1 cellular context compared by ENCODE assay signal in genomic region chr12:49642370-49642802, GRCh38.
TF ChIP-seq lines count a peak whose summit lies in the region.

No MANE protein-coding gene starts in this region.

TF ChIP-seq in HepG2, 621 proteins besides CTCF, POLR2A, EP300 and RAD21 (continued from another document and continues in another):
- TF ChIP-seq TP53 (CRISPR knock-in tag; conservative IDR thresholded peaks at IDR 0.05) (no peak), SMAD3 (CRISPR knock-in tag; IDR thresholded peaks at IDR 0.05) (no peak), ZNF432 (CRISPR knock-in tag; IDR thresholded peaks at IDR 0.05; ENCODE audit: borderline replicate concordance) (no peak), GABPA (IDR thresholded peaks at IDR 0.05; ENCODE audit: low read depth, low read length) (no peak), GABPA (CRISPR knock-in tag; IDR thresholded peaks at IDR 0.05; ENCODE audit: low read depth) (peak; percentile 54), TFE3 (CRISPR knock-in tag; IDR thresholded peaks at IDR 0.05) (no peak), MAZ (IDR thresholded peaks at IDR 0.05; ENCODE audit: borderline replicate concordance, low read depth, low read length) (no peak), MAZ (CRISPR knock-in tag; IDR thresholded peaks at IDR 0.05; ENCODE audit: low read depth) (no peak), MZF1 (CRISPR knock-in tag; IDR thresholded peaks at IDR 0.05; ENCODE audit: borderline replicate concordance) (no peak), REST (IDR thresholded peaks at IDR 0.05; ENCODE audit: borderline replicate concordance in 1 of 2, low read depth in 1 of 2, low read length in 2 of 2) (no peak), PREB (CRISPR knock-in tag; IDR thresholded peaks at IDR 0.05) (no peak), CEBPG (CRISPR knock-in tag; IDR thresholded peaks at IDR 0.05) (no peak), FIP1L1 (IDR thresholded peaks at IDR 0.05; ENCODE audit: borderline replicate concordance, insufficient read depth, low read depth, low read length) (no peak), ZNF281 (CRISPR knock-in tag; IDR thresholded peaks at IDR 0.05; ENCODE audit: borderline replicate concordance) (no peak), FOXK2 (IDR thresholded peaks at IDR 0.05) (no peak), NONO (IDR thresholded peaks at IDR 0.05) (no peak), NONO (CRISPR knock-in tag; conservative IDR thresholded peaks at IDR 0.05) (no peak; the same call in 1 of the 2 replicates), HMGXB3 (CRISPR knock-in tag; IDR thresholded peaks at IDR 0.05; ENCODE audit: borderline replicate concordance) (no peak), PITX1 (CRISPR knock-in tag; IDR thresholded peaks at IDR 0.05) (no peak), KAT7 (CRISPR knock-in tag; IDR thresholded peaks at IDR 0.05; ENCODE audit: borderline replicate concordance) (no peak), EZH2 (conservative IDR thresholded peaks at IDR 0.05; ENCODE audit: low read depth, low read length) (no peak), MLX (CRISPR knock-in tag; IDR thresholded peaks at IDR 0.05) (peak; percentile 42; the same call in 1 of the 2 replicates), GABPB1 (CRISPR knock-in tag; IDR thresholded peaks at IDR 0.05) (peak; percentile 66), ZNF101 (CRISPR knock-in tag; IDR thresholded peaks at IDR 0.05; ENCODE audit: borderline replicate concordance, low read depth) (no peak), ZBTB42 (CRISPR knock-in tag; IDR thresholded peaks at IDR 0.05) (no peak), ZNF10 (CRISPR knock-in tag; IDR thresholded peaks at IDR 0.05; ENCODE audit: borderline replicate concordance, low read depth) (no peak), ZNF513 (CRISPR knock-in tag; conservative IDR thresholded peaks at IDR 0.05) (no peak), FOSL2 (CRISPR knock-in tag; IDR thresholded peaks at IDR 0.05) (peak; percentile 95), ZBTB10 (CRISPR knock-in tag; IDR thresholded peaks at IDR 0.05; ENCODE audit: borderline replicate concordance) (no peak), SP4 (CRISPR knock-in tag; IDR thresholded peaks at IDR 0.05) (0 out of 2 replicates have a peak, but pooled peaks have one; percentile 41), SIX1 (CRISPR knock-in tag; IDR thresholded peaks at IDR 0.05; ENCODE audit: borderline replicate concordance) (no peak), RARG (CRISPR knock-in tag; IDR thresholded peaks at IDR 0.05; ENCODE audit: low read depth) (no peak), SOX13 (IDR thresholded peaks at IDR 0.05) (no peak), SOX13 (CRISPR knock-in tag; conservative IDR thresholded peaks at IDR 0.05 in 1 of 2, IDR thresholded peaks at IDR 0.05 in 1 of 2) (0 out of 4 replicates have a peak, but pooled peaks of 1 of the 2 experiments have one; percentile 12), YY1 (IDR thresholded peaks at IDR 0.05; ENCODE audit: insufficient read depth, insufficient replicate concordance, low read depth, low read length) (peak; percentile 65), REL (CRISPR knock-in tag; conservative IDR thresholded peaks at IDR 0.05) (no peak), IKZF1 (IDR thresholded peaks at IDR 0.05) (no peak), ZNF570 (CRISPR knock-in tag; IDR thresholded peaks at IDR 0.05; ENCODE audit: borderline replicate concordance) (no peak), SAFB2 (CRISPR knock-in tag; IDR thresholded peaks at IDR 0.05; ENCODE audit: borderline replicate concordance, low read depth) (peak; percentile 45; the same call in 1 of the 2 replicates), HDAC2 (CRISPR knock-in tag; IDR thresholded peaks at IDR 0.05) (0 out of 2 replicates have a peak, but pooled peaks have one; percentile 46), GTF3A (CRISPR knock-in tag; conservative IDR thresholded peaks at IDR 0.05) (no peak), ZNF337 (CRISPR knock-in tag; IDR thresholded peaks at IDR 0.05; ENCODE audit: borderline replicate concordance, low read depth) (no peak), ZNF335 (CRISPR knock-in tag; IDR thresholded peaks at IDR 0.05) (peak; percentile 73; the same call in 1 of the 2 replicates), RBAK (CRISPR knock-in tag; IDR thresholded peaks at IDR 0.05) (no peak), CAMTA2 (CRISPR knock-in tag; IDR thresholded peaks at IDR 0.05; ENCODE audit: borderline replicate concordance) (0 out of 2 replicates have a peak, but pooled peaks have one; percentile 86), ZNF367 (CRISPR knock-in tag; IDR thresholded peaks at IDR 0.05; ENCODE audit: borderline replicate concordance) (no peak), CENPBD1 (CRISPR knock-in tag; IDR thresholded peaks at IDR 0.05; ENCODE audit: borderline replicate concordance, low read depth) (no peak)
